In genomic region chr12:118219106-118219505, GRCh38 we compare ENCODE assay signal across 13 cellular contexts.
DNase-seq lines count a peak whose midpoint lies in the region; ATAC-seq and TF ChIP-seq lines count a peak whose summit lies in the region.
"Had no signal": no experiment of that assay in that cellular context is flagged by ENCODE, and none has a peak within 500 bp of the region (broad histone marks: within the 10 kb centered on the region; RNA-seq: fewer than 3 reads in every experiment).

No MANE protein-coding gene starts in this region.

- H3K9ac ChIP-seq in BLaER1, result no peak overlapping the region
- H3K9ac ChIP-seq in OCI-LY1 (ENCODE audit: low read length), result no peak overlapping the region

- CTCF ChIA-PET in HEK293T (lab: Yijun Ruan, JAX), result no interaction called here

- no peak overlapping the region for H3K27ac ChIP-seq in BLaER1
- H3K27ac ChIP-seq in DOHH2 (ENCODE audit: low read depth, low read length), result no peak overlapping the region
- peak overlapping the region; percentile 67 for H3K27ac ChIP-seq in OCI-LY1 (ENCODE audit: low read depth, low read length, poor library complexity, severe bottlenecking)

- H4K20me1 ChIP-seq in BLaER1, result no peaks in the 10 kb centered on the region
- H4K20me1 ChIP-seq in DOHH2 (ENCODE audit: control insufficient read depth, insufficient read depth, low read depth, low read length), result no peaks in the 10 kb centered on the region
- H4K20me1 ChIP-seq in OCI-LY1 (ENCODE audit: insufficient read depth, low read length), result no peaks in the 10 kb centered on the region

- H3K4me3 Mint-ChIP-seq in central memory CD8-positive, alpha-beta T cell, result no peak overlapping the region
- H3K4me3 Mint-ChIP-seq: CD8-positive, alpha-beta memory T cell; H9 had no signal

- H3K9me3 Mint-ChIP-seq in central memory CD8-positive, alpha-beta T cell, result no peaks in the 10 kb centered on the region
- H3K9me3 Mint-ChIP-seq: CD8-positive, alpha-beta memory T cell; H9 had no signal

- H3K4me1 ChIP-seq in BLaER1, result peaks cover 24% of the 10 kb centered on the region
- peaks cover 24% of the 10 kb centered on the region for H3K4me1 ChIP-seq in DOHH2 (ENCODE audit: control insufficient read depth, low read length)
- peaks cover 13% of the 10 kb centered on the region for H3K4me1 ChIP-seq in OCI-LY1 (ENCODE audit: insufficient read depth, low read length, severe bottlenecking)
- H3K4me1 ChIP-seq: BE2C had no signal

- POLR2A ChIA-PET in HEK293T (lab: Yijun Ruan, JAX), result no interaction called here

- H3K4me2 ChIP-seq in BLaER1, result peak overlapping the region; percentile 64
- H3K4me2 ChIP-seq in DOHH2 (ENCODE audit: low read length), result peak overlapping the region; percentile 73
- H3K4me2 ChIP-seq in OCI-LY1 (ENCODE audit: low read length), result no peak overlapping the region

- ATAC-seq in central memory CD8-positive, alpha-beta T cell (replicated peaks; ENCODE audit: extremely low read depth, poor library complexity, severe bottlenecking), result no peak

- TF ChIP-seq CTCF in DOHH2 (IDR thresholded peaks at IDR 0.05; ENCODE audit: low read depth, low read length, poor library complexity, severe bottlenecking) (no peak), OCI-LY1 (IDR thresholded peaks at IDR 0.05; ENCODE audit: low read length) (no peak)

- H3K36me3 Mint-ChIP-seq in central memory CD8-positive, alpha-beta T cell (ENCODE audit: insufficient read depth), result peaks cover 19% of the 10 kb centered on the region

- H3K4me3 ChIP-seq in BLaER1 (no peak overlapping the region), DOHH2 (ENCODE audit: low read length) (peak overlapping the region; percentile 53), OCI-LY1 (ENCODE audit: low read depth, low read length, poor library complexity, severe bottlenecking) (no peak overlapping the region)

- H3K79me2 ChIP-seq in DOHH2 (ENCODE audit: control insufficient read depth, low read length) (no peaks in the 10 kb centered on the region), OCI-LY1 (ENCODE audit: insufficient read depth, low read length) (no peaks in the 10 kb centered on the region)

- DNase-seq in central memory CD8-positive, alpha-beta T cell (ENCODE audit: low spot score in 2 of 2), result no peak
- DNase-seq in HEK293T (ENCODE audit: extremely low spot score), result no peak
- DNase-seq in NCI-H510A treated with DMSO at 0.1 percent for 48 hours (lab: John Stamatoyannopoulos, UW), result no peak
- DNase-seq in stimulated activated CD4-positive, alpha-beta T cell treated with anti-CD3 and anti-CD28 coated beads, Interleukin-4, amount 100 ng/mL, for 24 hours, result no peak
- DNase-seq: ACHN; BE2C; CD8-positive, alpha-beta memory T cell; DMS53; GOT3; H9 had no signal

- H3K27me3 Mint-ChIP-seq in central memory CD8-positive, alpha-beta T cell, result no peaks in the 10 kb centered on the region
- H3K27me3 Mint-ChIP-seq: CD8-positive, alpha-beta memory T cell had no signal

- peaks cover 17% of the 10 kb centered on the region for H3K4me1 Mint-ChIP-seq in central memory CD8-positive, alpha-beta T cell

- H3K9me2 ChIP-seq in DOHH2 (replicated peaks; ENCODE audit: control insufficient read depth, low read length) (no peaks in the 10 kb centered on the region), OCI-LY1 (ENCODE audit: low read depth, low read length) (no peaks in the 10 kb centered on the region)

- H3K9me3 ChIP-seq in BLaER1, result peaks cover 24% of the 10 kb centered on the region; the same call in 1 of the 2 replicates
- H3K9me3 ChIP-seq in DOHH2 (ENCODE audit: control insufficient read depth, insufficient read depth, low read length), result no peaks in the 10 kb centered on the region
- no peaks in the 10 kb centered on the region for H3K9me3 ChIP-seq in OCI-LY1 (ENCODE audit: low read length)
- H3K9me3 ChIP-seq: BE2C had no signal

- H2AFZ ChIP-seq in OCI-LY1 (ENCODE audit: low read length), result no peak overlapping the region

- H3K36me3 ChIP-seq in BLaER1 (peaks cover 41% of the 10 kb centered on the region), DOHH2 (ENCODE audit: control insufficient read depth, low read length) (peaks cover 7% of the 10 kb centered on the region), OCI-LY1 (ENCODE audit: insufficient read depth, low read length) (peaks cover 17% of the 10 kb centered on the region)
- H3K36me3 ChIP-seq: BE2C had no signal

- peak overlapping the region; percentile 6 for H3K27ac Mint-ChIP-seq in central memory CD8-positive, alpha-beta T cell (ENCODE audit: low read depth)

- peaks cover 12% of the 10 kb centered on the region for H3F3A ChIP-seq in DOHH2 (ENCODE audit: control insufficient read depth, insufficient read depth)
- H3F3A ChIP-seq in OCI-LY1 (ENCODE audit: insufficient read depth, low read length), result no peaks in the 10 kb centered on the region

- no peaks in the 10 kb centered on the region for H3K27me3 ChIP-seq in BLaER1
- no peaks in the 10 kb centered on the region for H3K27me3 ChIP-seq in DOHH2 (ENCODE audit: control insufficient read depth, low read length)
- H3K27me3 ChIP-seq in OCI-LY1 (ENCODE audit: insufficient read depth, low read length), result no peaks in the 10 kb centered on the region
- H3K27me3 ChIP-seq: BE2C had no signal

TF ChIP-seq in HEK293T, 16 proteins besides CTCF, POLR2A, EP300 and RAD21:
- TF ChIP-seq TARDBP (IDR thresholded peaks at IDR 0.05), result no peak
- TF ChIP-seq LEF1 (IDR thresholded peaks at IDR 0.05; ENCODE audit: borderline replicate concordance), result no peak
